Comparison of ENCODE assay signal across 20 cellular contexts in genomic region chr11:68402355-68403031, GRCh38. TPM values are rescaled to one million over a fixed set of nuclear protein-coding genes. Genes with fewer than 3 reads are reported as not detected.
A peak's percentile ranks its signal among the peaks of the same experiment; 100 is the strongest.
DNase-seq lines count a peak whose midpoint lies in the region; ATAC-seq and TF ChIP-seq lines count a peak whose summit lies in the region.
"Had no signal": no experiment of that assay in that cellular context is flagged by ENCODE, and none has a peak within 500 bp of the region (broad histone marks: within the 10 kb centered on the region; RNA-seq: fewer than 3 reads in every experiment).

No MANE protein-coding gene starts in this region.

- peaks cover 11% of the 10 kb centered on the region; the same call in 1 of the 2 replicates for H3K36me3 ChIP-seq in PC-3 (ENCODE audit: low read depth, low read length)
- peaks cover 10% of the 10 kb centered on the region; the same call in 1 of the 2 replicates for H3K36me3 ChIP-seq in iPS DF 6.9 (ENCODE audit: control insufficient read depth, insufficient read depth, low read length)
- H3K36me3 ChIP-seq: ovary, uterus had no signal

- H3K4me3 ChIP-seq in GM12864 (ENCODE audit: low read depth, low read length) = no peak overlapping the region
- no peak overlapping the region for H3K4me3 ChIP-seq in PC-3 (ENCODE audit: low read length)
- no peak overlapping the region for H3K4me3 ChIP-seq in iPS DF 6.9 (ENCODE audit: low read length)
- H3K4me3 ChIP-seq: mucosa of descending colon, ovary, smooth muscle cell, uterus had no signal

- CTCF ChIA-PET in PC-3 (lab: Charles Lee) = no interaction called here

- H2AFZ ChIP-seq in PC-3 (ENCODE audit: low read length) = no peak overlapping the region

- H3K9me2 ChIP-seq in PC-3 (replicated peaks; ENCODE audit: low read length) = no peaks in the 10 kb centered on the region

- H3K9me3 ChIP-seq in PC-3 (ENCODE audit: low read length) (no peaks in the 10 kb centered on the region), iPS DF 6.9 (ENCODE audit: control insufficient read depth, insufficient read depth, low read length) (no peaks in the 10 kb centered on the region)
- H3K9me3 ChIP-seq: mucosa of descending colon, ovary, uterus had no signal

- intact Hi-C loops in PC-3 (cut with micrococcal nuclease) = no loop called here

- H3K27ac ChIP-seq in PC-3 (ENCODE audit: low read length) (no peak overlapping the region), iPS DF 6.9 (ENCODE audit: low read length) (no peak overlapping the region)
- H3K27ac ChIP-seq: ovary, uterus had no signal

- no TSS peak for BruUV-seq in PC-3 (replicated peaks; lab: Mats Ljungman, UMichigan)

- peak; percentile 77 for DNase-seq in 8988T
- DNase-seq in GM12864 (ENCODE audit: low read depth) = no peak
- peak; percentile 18 for DNase-seq in PC-3
- DNase-seq in iPS DF 6.9 (ENCODE audit: low read depth, low spot score) = peak; percentile 13
- DNase-seq in activated gamma-delta T cell (lab: John Stamatoyannopoulos, UW) = no peak
- no peak for DNase-seq in effector CD4-positive, alpha-beta T cell
- DNase-seq in NOMO-1 treated with DMSO at 0.1 percent for 48 hours (lab: John Stamatoyannopoulos, UW; ENCODE audit: unreplicated experiment) = no peak
- DNase-seq in islet precursor cell = no peak
- DNase-seq: activated T-cell treated with anti-CD3 and anti-CD28 coated beads, Interleukin-2, amount 50 U/mL, for 72 hours; amniotic stem cell; GOT3; kidney; mucosa of descending colon; NCI-H1694 treated with DMSO at 0.1 percent for 48 hours; NCI-H524 treated with DMSO at 0.1 percent for 48 hours; SHP77 treated with DMSO at 0.1 percent for 48 hours; T1000; uterus had no signal

- H3K4me1 ChIP-seq in PC-3 (ENCODE audit: insufficient read depth, low read length) (no peaks in the 10 kb centered on the region), iPS DF 6.9 (ENCODE audit: control insufficient read depth, insufficient read depth, low read length) (no peaks in the 10 kb centered on the region)

- WGBS in iPS DF 6.9 (ENCODE audit: insufficient coverage, insufficient read length) = no CpG with 5 or more reads among the region's 15 CpGs

- no peak for ATAC-seq in PC-3
- ATAC-seq: activated T-cell treated with anti-CD3 and anti-CD28 coated beads, Interleukin-2, amount 50 U/mL, for 72 hours; mucosa of descending colon had no signal

- H3K4me2 ChIP-seq in PC-3 (ENCODE audit: low read length) = no peak overlapping the region
- H3K4me2 ChIP-seq: smooth muscle cell had no signal

- POLR2A ChIA-PET in PC-3 (lab: Charles Lee; ENCODE audit: unreplicated experiment) = no interaction called here

- H3K27me3 ChIP-seq in PC-3 (ENCODE audit: low read length) (no peaks in the 10 kb centered on the region), iPS DF 6.9 (ENCODE audit: control insufficient read depth, insufficient read depth, low read length) (no peaks in the 10 kb centered on the region)
- H3K27me3 ChIP-seq: ovary, uterus had no signal

- H3K79me2 ChIP-seq in PC-3 (ENCODE audit: low read length) = no peaks in the 10 kb centered on the region

- TF ChIP-seq CTCF in GM12864 (IDR thresholded peaks at IDR 0.05; ENCODE audit: low read depth, low read length, missing control alignments) (peak; percentile 26), PC-3 (conservative IDR thresholded peaks at IDR 0.05; ENCODE audit: low read depth, low read length) (peak; percentile 40; the same call in 1 of the 2 replicates)

- no peaks in the 10 kb centered on the region for H3F3A ChIP-seq in PC-3 (ENCODE audit: low read length, unreplicated experiment)

- no peaks in the 10 kb centered on the region for H4K20me1 ChIP-seq in PC-3 (ENCODE audit: low read length)

- H3K9ac ChIP-seq in PC-3 (ENCODE audit: low read length) = no peak overlapping the region

RNA-seq across cellular contexts. Expression of gene PPP6R3, which starts 58.1 kb away (rescaled TPM):
- 147 and 171 TPM in 2 replicates for total RNA-seq in PC-3 (2014; rRNA removed)

Comparison
In these comparisons a context has a peak if more than half of its experiments do, and no peak if none do; other contexts are left out.
1. DNase-seq: peak in 8988T (single experiment), PC-3 (single experiment) and iPS DF 6.9 (single experiment); none in GM12864 (single experiment), activated gamma-delta T cell (single experiment), effector CD4-positive, alpha-beta T cell (single experiment), NOMO-1 treated with DMSO at 0.1 percent for 48 hours (single experiment) and islet precursor cell (single experiment).